9 cellular contexts compared by ENCODE assay signal in genomic region chr12:57475271-57476161, GRCh38. TPM values are rescaled to one million over a fixed set of nuclear protein-coding genes. Genes with fewer than 3 reads are reported as not detected.
A peak's percentile ranks its signal among the peaks of the same experiment; 100 is the strongest.
DNase-seq lines count a peak whose midpoint lies in the region; ATAC-seq lines count a peak whose summit lies in the region.
"Had no signal": no experiment of that assay in that cellular context is flagged by ENCODE, and none has a peak within 500 bp of the region (broad histone marks: within the 10 kb centered on the region; RNA-seq: fewer than 3 reads in every experiment).

No MANE protein-coding gene starts in this region.

- peaks cover 74% of the 10 kb centered on the region for H3K36me3 Mint-ChIP-seq in dendritic cell treated with granulocyte-macrophage colony-stimulating factor and Interleukin-4, amounts not matched to agents 40 ng/mL and 50 ng/mL, for 4 days (ENCODE audit: low read depth)

- H3K4me1 Mint-ChIP-seq in dendritic cell treated with granulocyte-macrophage colony-stimulating factor and Interleukin-4, amounts not matched to agents 40 ng/mL and 50 ng/mL, for 4 days (ENCODE audit: low read depth) = peaks cover 84% of the 10 kb centered on the region

- H3K36me3 ChIP-seq in BLaER1 (peaks cover 49% of the 10 kb centered on the region), mesodermal cell (ENCODE audit: control insufficient read depth, insufficient read depth, low read length) (no peaks in the 10 kb centered on the region), aorta (ENCODE audit: control insufficient read depth in 1 of 2, insufficient read depth in 2 of 2, low read length in 1 of 2) (no peaks in the 10 kb centered on the region)

- H3K27me3 ChIP-seq in BLaER1 (peaks cover 6% of the 10 kb centered on the region; the same call in 1 of the 2 replicates), aorta (ENCODE audit: control insufficient read depth in 1 of 2, insufficient read depth in 2 of 2, low read length in 1 of 2) (no peaks in the 10 kb centered on the region)

- H3K4me2 ChIP-seq in BLaER1 = peak overlapping the region; percentile 99

- H3K27ac ChIP-seq in BLaER1 (peak overlapping the region; percentile 88), mesodermal cell (ENCODE audit: low read depth, low read length, severe bottlenecking) (no peak overlapping the region), aorta (ENCODE audit: low read depth in 1 of 2, low read length in 2 of 2) (no peak overlapping the region)

- H3K4me3 ChIP-seq in BLaER1 = peak overlapping the region; percentile 66
- H3K4me3 ChIP-seq in mesodermal cell (ENCODE audit: extremely low read depth, insufficient read depth, low read length, poor library complexity, severe bottlenecking) = peak overlapping the region; percentile 30
- peak overlapping the region in 1 of 2 donors; percentile 3 for H3K4me3 ChIP-seq in aorta (ENCODE audit: low read length in 2 of 2)

- H3K9me3 ChIP-seq in BLaER1 (no peaks in the 10 kb centered on the region), mesodermal cell (ENCODE audit: control insufficient read depth, low read length) (no peaks in the 10 kb centered on the region), aorta (ENCODE audit: control insufficient read depth, low read length) (no peaks in the 10 kb centered on the region)

- no peaks in the 10 kb centered on the region for H3K9me3 Mint-ChIP-seq in dendritic cell treated with granulocyte-macrophage colony-stimulating factor and Interleukin-4, amounts not matched to agents 40 ng/mL and 50 ng/mL, for 4 days

- WGBS in mesodermal cell (ENCODE audit: insufficient coverage in 2 of 2), 2 experiments = 3 to 4% methylated on average over 35 to 72 of the region's 84 CpGs
- WGBS in aorta, 2 donors = 4 to 5% methylated on average over 82 to 84 of the region's 84 CpGs

- H4K20me1 ChIP-seq in BLaER1 = no peaks in the 10 kb centered on the region

- H3K27me3 Mint-ChIP-seq in dendritic cell treated with granulocyte-macrophage colony-stimulating factor and Interleukin-4, amounts not matched to agents 40 ng/mL and 50 ng/mL, for 4 days = no peaks in the 10 kb centered on the region

- intact Hi-C loops in dendritic cell treated with granulocyte-macrophage colony-stimulating factor and Interleukin-4, amounts not matched to agents 40 ng/mL and 50 ng/mL, for 4 days (cut with micrococcal nuclease) = loop anchor here (1.0 to 2.0 kb wide), 2 partner anchors 17 to 48 kb away; partner anchors contain the start of gene GLI1
- intact Hi-C loops in aorta (cut with DNase I) = no loop called here

- DNase-seq in aorta = peak in 1 of 2 donors; percentile 75
- no peak for DNase-seq in NCI-H187 treated with DMSO at 0.1 percent for 48 hours (lab: John Stamatoyannopoulos, UW)
- no peak for DNase-seq in NCI-H82 (lab: John Stamatoyannopoulos, UW)
- no peak for DNase-seq in SW480 (ENCODE audit: low spot score)

- H3K4me1 ChIP-seq in BLaER1 = peaks cover 59% of the 10 kb centered on the region
- peaks cover 32% of the 10 kb centered on the region for H3K4me1 ChIP-seq in mesodermal cell (ENCODE audit: control insufficient read depth, insufficient read depth, low read length, poor library complexity, severe bottlenecking)
- H3K4me1 ChIP-seq in aorta (ENCODE audit: control insufficient read depth in 1 of 2, insufficient read depth in 2 of 2, low read length in 2 of 2) = no peaks in the 10 kb centered on the region

- peak; percentile 20 for ATAC-seq in HG02759 (IDR thresholded peaks at IDR 0.05; ENCODE audit: unreplicated experiment)
- peak; percentile 49 for ATAC-seq in aorta (ENCODE audit: low FRiP score)

- H3K27ac Mint-ChIP-seq in dendritic cell treated with granulocyte-macrophage colony-stimulating factor and Interleukin-4, amounts not matched to agents 40 ng/mL and 50 ng/mL, for 4 days = peak overlapping the region; percentile 97

- peak overlapping the region; percentile 87 for H3K9ac ChIP-seq in BLaER1

- peak overlapping the region; percentile 96 for H3K4me3 Mint-ChIP-seq in dendritic cell treated with granulocyte-macrophage colony-stimulating factor and Interleukin-4, amounts not matched to agents 40 ng/mL and 50 ng/mL, for 4 days

RNA-seq across cellular contexts. Expression of gene ARHGAP9, which starts 4.2 kb away (rescaled TPM):
- polyA plus RNA-seq in mesodermal cell (2013, experiment 1 of 2) = 4.9 TPM
- polyA plus RNA-seq in mesodermal cell (2013, experiment 2 of 2) = 2.1 TPM
- total RNA-seq in aorta = 10 to 100 TPM; 16.2 to 38.8 TPM
- polyA plus RNA-seq in aorta = 10 to 100 TPM in 1 of 2 donors, 1 to 10 TPM in 1; 5.5 to 21.2 TPM
- total RNA-seq: dermis microvascular lymphatic vessel endothelial cell had no signal

RNA-seq across cellular contexts. Expression of gene MARS1, which starts 12.4 kb away (rescaled TPM):
- polyA plus RNA-seq in mesodermal cell (2013, experiment 1 of 2) = 210 TPM
- 213 TPM for polyA plus RNA-seq in mesodermal cell (2013, experiment 2 of 2)
- total RNA-seq in aorta = 100 to 1,000 TPM; 117 to 136 TPM
- 10 to 100 TPM; 34.9 to 95.8 TPM for polyA plus RNA-seq in aorta

RNA-seq across cellular contexts. Expression of gene GLI1, which starts 15.9 kb away (rescaled TPM):
- 3.3 TPM for polyA plus RNA-seq in mesodermal cell (2013, experiment 1 of 2)
- 3.3 TPM for polyA plus RNA-seq in mesodermal cell (2013, experiment 2 of 2)
- total RNA-seq in aorta = 10 to 100 TPM in 1 of 2 donors, 1 to 10 TPM in 1; 2.4 to 15.5 TPM
- 1 to 10 TPM in 1 of 2 donors, under 1 TPM in 1; 0.25 to 2.1 TPM for polyA plus RNA-seq in aorta

RNA-seq across cellular contexts. Expression of gene INHBE, which starts 20.4 kb away (rescaled TPM):
- 2.9 TPM for polyA plus RNA-seq in mesodermal cell (2013, experiment 1 of 2)
- polyA plus RNA-seq in mesodermal cell (2013, experiment 2 of 2) = 3.5 TPM
- not detected for total RNA-seq in aorta
- not detected for polyA plus RNA-seq in aorta
- total RNA-seq: dermis microvascular lymphatic vessel endothelial cell had no signal

RNA-seq across cellular contexts. Expression of gene INHBC, which starts 40.9 kb away (rescaled TPM):
- not detected for polyA plus RNA-seq in mesodermal cell (2013, experiment 1 of 2)
- not detected for polyA plus RNA-seq in mesodermal cell (2013, experiment 2 of 2)
- total RNA-seq in aorta = not detected
- polyA plus RNA-seq in aorta = not detected
- total RNA-seq: dermis microvascular lymphatic vessel endothelial cell had no signal
